8 cellular contexts compared by ENCODE assay signal in genomic region chr12:32455607-32456063, GRCh38. TPM values are rescaled to one million over a fixed set of nuclear protein-coding genes. Genes with fewer than 3 reads are reported as not detected.
DNase-seq lines count a peak whose midpoint lies in the region; ATAC-seq and TF ChIP-seq lines count a peak whose summit lies in the region.

No MANE protein-coding gene starts in this region.

- H3K4me2 ChIP-seq in OCI-LY7 (ENCODE audit: low read length), result peak overlapping the region; percentile 81

- WGBS in lung, 2 donors, result 4 to 9% methylated on average over 1 of the region's 1 CpG
- 5 to 11% methylated on average over 1 of the region's 1 CpG for WGBS in upper lobe of left lung, 2 donors

- H3K27ac ChIP-seq in OCI-LY7 (ENCODE audit: low read depth, low read length, poor library complexity, severe bottlenecking) (peak overlapping the region; percentile 73), coronary artery (peak overlapping the region; percentile 16 to 64), lung (ENCODE audit: low read depth in 1 of 2, low read length in 1 of 2) (peak overlapping the region in 1 of 2 donors; percentile 66), upper lobe of left lung (peak overlapping the region in 3 of 4 donors; percentile 21 to 65 (median 60))

- peak; percentile 98 for TF ChIP-seq CTCF in OCI-LY7 (conservative IDR thresholded peaks at IDR 0.05; ENCODE audit: low read length)
- no peak for TF ChIP-seq CTCF in coronary artery (IDR thresholded peaks at IDR 0.05)
- TF ChIP-seq CTCF in lung (IDR thresholded peaks at IDR 0.05; ENCODE audit: control extremely low read depth, extremely low read depth), result peak; percentile 48
- peak; percentile 37 to 71 (median 53) for TF ChIP-seq CTCF in upper lobe of left lung (IDR thresholded peaks at IDR 0.05)

- POLR2A ChIA-PET in OCI-LY7 (lab: Charles Lee), result interaction anchor here (0.6 to 3.5 kb wide), 18 partner anchors 11 to 300 kb away, joined by 3 to 36 read pairs (median 7); partner anchors contain the start of gene YARS2

- no peaks in the 10 kb centered on the region for H3K9me2 ChIP-seq in OCI-LY7 (ENCODE audit: insufficient read depth, low read length)

- H3K79me2 ChIP-seq in OCI-LY7 (ENCODE audit: insufficient read depth, low read depth, low read length), result peaks cover 16% of the 10 kb centered on the region; the same call in 1 of the 2 replicates

- no TSS peak for BruUV-seq in OCI-LY7 (replicated peaks; lab: Mats Ljungman, UMichigan)

- H3K4me3 ChIP-seq in OCI-LY7 (ENCODE audit: low read depth, low read length, poor library complexity, severe bottlenecking), result peak overlapping the region; percentile 67
- H3K4me3 ChIP-seq in coronary artery, result peak overlapping the region; percentile 58
- no peak overlapping the region for H3K4me3 ChIP-seq in lung
- H3K4me3 ChIP-seq in upper lobe of left lung, result peak overlapping the region in 3 of 4 donors; percentile 7 to 31 (median 31)

- H4K20me1 ChIP-seq in OCI-LY7 (ENCODE audit: insufficient read depth, low read length), result no peaks in the 10 kb centered on the region

- no peak for TF ChIP-seq EP300 in upper lobe of left lung (IDR thresholded peaks at IDR 0.05)

- TF ChIP-seq POLR2A in upper lobe of left lung (IDR thresholded peaks at IDR 0.05), result no peak

- H3K9me3 ChIP-seq in OCI-LY7 (ENCODE audit: low read length), result peaks cover 9% of the 10 kb centered on the region; the same call in 1 of the 2 replicates
- H3K9me3 ChIP-seq in lung (ENCODE audit: control insufficient read depth in 2 of 2, insufficient read depth in 1 of 2, low read length in 1 of 2), result no peaks in the 10 kb centered on the region
- no peaks in the 10 kb centered on the region for H3K9me3 ChIP-seq in upper lobe of left lung

- CTCF ChIA-PET in OCI-LY7 (lab: Charles Lee; ENCODE audit: unreplicated experiment), result interaction anchor here (1.0 to 2.1 kb wide), 7 partner anchors 12 to 300 kb away, joined by 3 to 12 read pairs (median 6); partner anchors contain the start of gene YARS2

- DNase-seq in Right ventricle myocardium inferior (ENCODE audit: missing footprints) (no peak), cardiac septum (ENCODE audit: low spot score) (no peak), HuH-7 (ENCODE audit: low spot score) (peak; percentile 39), OCI-LY7 (ENCODE audit: low spot score) (peak; percentile 91), coronary artery (ENCODE audit: low spot score) (no peak), lung (ENCODE audit: low spot score) (no peak), upper lobe of left lung (no peak)
- no peak for DNase-seq in activated CD4-positive, alpha-beta T cell treated with anti-CD3 and anti-CD28 coated beads for 4 hours

- intact Hi-C loops in Right ventricle myocardium inferior (cut with DNase I) (loop anchor here (2.0 to 5.0 kb wide), 3 partner anchors 79 to 217 kb away; no protein-coding TSS in a partner anchor), cardiac septum (cut with DNase I) (loop anchor here (2.0 kb wide), 3 partner anchors 55 to 201 kb away; no protein-coding TSS in a partner anchor), OCI-LY7 (cut with micrococcal nuclease; ENCODE audit: unreplicated experiment) (loop anchor here (1.0 to 10.0 kb wide), 7 partner anchors 67 to 801 kb away; partner anchors contain the start of genes ETFBKMT and YARS2)

- H3K4me1 ChIP-seq in OCI-LY7 (ENCODE audit: insufficient read depth, low read length, poor library complexity, severe bottlenecking) (peaks cover 24% of the 10 kb centered on the region), lung (ENCODE audit: control insufficient read depth in 2 of 2, insufficient read depth in 2 of 2, low read length in 2 of 2) (peaks cover 3 to 9% of the 10 kb centered on the region in 2 donors), upper lobe of left lung (peaks cover 33 to 45% (median 37%) of the 10 kb centered on the region in 4 donors)

- H2AFZ ChIP-seq in OCI-LY7 (ENCODE audit: low read length), result peak overlapping the region; percentile 85

- H3K27me3 ChIP-seq in lung (ENCODE audit: control insufficient read depth, insufficient read depth) (no peaks in the 10 kb centered on the region), upper lobe of left lung (no peaks in the 10 kb centered on the region)

- peaks cover 5% of the 10 kb centered on the region; the same call in 1 of the 2 replicates for H3K36me3 ChIP-seq in OCI-LY7 (ENCODE audit: insufficient read depth, low read length)
- H3K36me3 ChIP-seq in lung (ENCODE audit: control insufficient read depth in 2 of 2, insufficient read depth in 2 of 2, low read length in 2 of 2), result no peaks in the 10 kb centered on the region
- H3K36me3 ChIP-seq in upper lobe of left lung, result no peaks in the 10 kb centered on the region

- peak; percentile 66 for ATAC-seq in Right ventricle myocardium inferior
- ATAC-seq in lung (ENCODE audit: insufficient read depth, low FRiP score), result peak; percentile 58
- ATAC-seq in upper lobe of left lung (ENCODE audit: low FRiP score in 2 of 2), result peak in 1 of 2 donors; percentile 86

RNA-seq across cellular contexts. Expression of gene FGD4, which starts 56.3 kb away (rescaled TPM):
- total RNA-seq in Right ventricle myocardium inferior (17.4 TPM), cardiac septum (19.4 TPM), OCI-LY7 (2022) (14.9 and 16.8 TPM in 2 replicates), lung (10 to 100 TPM; 35.1 to 64.6 TPM), upper lobe of left lung (10 to 100 TPM; 44.0 to 78.6 (median 55.5) TPM)
- total RNA-seq in OCI-LY7 (2014; rRNA removed; shearing (Covaris generic)), result 19.3 and 21.8 TPM in 2 replicates
- 10 to 100 TPM in 1 of 2 donors, 1 to 10 TPM in 1; 4.8 to 13.2 TPM for polyA plus RNA-seq in lung

Comparison
In these comparisons a context has a peak if more than half of its experiments do, and no peak if none do; other contexts are left out.
1. DNase-seq: peak in HuH-7 (single experiment) and OCI-LY7 (single experiment); none in Right ventricle myocardium inferior (single experiment), cardiac septum (single experiment), coronary artery (single experiment), lung (single experiment), upper lobe of left lung (0 of 2) and activated CD4-positive, alpha-beta T cell treated with anti-CD3 and anti-CD28 coated beads for 4 hours (0 of 2).